ENCODE assay signal across 8 cellular contexts in the genomic region with DNA sequence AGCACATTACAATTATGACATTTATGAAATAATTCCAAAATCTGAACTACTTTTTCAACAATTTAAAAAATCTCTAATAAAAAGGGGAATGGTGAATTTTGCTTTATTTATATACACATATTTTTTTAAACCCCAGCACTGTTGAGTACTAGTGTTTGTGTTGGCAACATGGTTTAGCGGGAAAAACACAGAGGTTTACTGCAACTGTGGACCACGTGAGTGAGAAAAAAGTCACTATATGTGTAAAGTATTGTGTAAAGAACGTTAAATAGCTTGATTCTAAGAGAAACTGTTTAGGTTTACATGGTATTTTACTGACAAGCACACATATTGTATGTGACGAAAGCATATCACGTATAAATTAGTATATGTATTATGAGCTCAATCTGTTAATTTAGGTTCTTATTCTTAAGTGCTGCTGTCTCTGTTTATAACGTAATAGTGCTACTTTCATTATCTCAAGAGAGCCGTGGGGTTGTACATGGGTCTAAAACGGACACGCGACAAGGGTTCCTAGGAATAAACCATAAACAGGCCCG. TPM values are rescaled to one million over a fixed set of nuclear protein-coding genes. Genes with fewer than 3 reads are reported as not detected.
A peak's percentile ranks its signal among the peaks of the same experiment; 100 is the strongest.
DNase-seq lines count a peak whose midpoint lies in the region; ATAC-seq and TF ChIP-seq lines count a peak whose summit lies in the region.

No MANE protein-coding gene starts in this region.

- intact Hi-C loops in Panc1 (cut with micrococcal nuclease; ENCODE audit: unreplicated experiment) = no loop called here
- intact Hi-C loops in esophagus squamous epithelium (cut with DNase I) = loop anchor here (10.0 kb wide), 1 partner anchor 231 kb away; no protein-coding TSS in a partner anchor
- intact Hi-C loops in psoas muscle (cut with DNase I) = loop anchor here in 1 of 2 donors (2.0 to 5.0 kb wide), 2 partner anchors 233 to 302 kb away; no protein-coding TSS in a partner anchor

- CTCF ChIA-PET in Panc1 (lab: Charles Lee) = no interaction called here

- H3K4me1 ChIP-seq in Panc1 (ENCODE audit: control insufficient read depth, insufficient read depth, low read length) (peaks cover 6% of the 10 kb centered on the region; the same call in 1 of the 2 replicates), esophagus squamous epithelium (peaks cover 12 to 29% (median 14%) of the 10 kb centered on the region in 3 donors), psoas muscle (peaks cover 17% of the 10 kb centered on the region)

- peak overlapping the region; percentile 92 for H3K27ac ChIP-seq in Panc1 (ENCODE audit: low read length)
- H3K27ac ChIP-seq in esophagus squamous epithelium = peak overlapping the region; percentile 94 to 99 (median 98)
- peak overlapping the region; percentile 98 for H3K27ac ChIP-seq in psoas muscle

- POLR2A ChIA-PET in Panc1 (lab: Charles Lee) = no interaction called here

- 1 to 3% methylated on average over 10 to 11 of the region's 11 CpGs for WGBS in esophagus squamous epithelium, 2 donors
- 1 to 3% (median 2%) methylated on average over 11 of the region's 11 CpGs for WGBS in psoas muscle, 3 donors

- no peak for TF ChIP-seq POLR2A in esophagus squamous epithelium (IDR thresholded peaks at IDR 0.05)

- no peak for ATAC-seq in Panc1
- no peak for ATAC-seq in psoas muscle
- ATAC-seq in GM18861 (IDR thresholded peaks at IDR 0.05; ENCODE audit: unreplicated experiment) = no peak

- H3K27me3 ChIP-seq in Panc1 (ENCODE audit: control insufficient read depth, insufficient read depth, low read length) = no peaks in the 10 kb centered on the region
- no peaks in the 10 kb centered on the region for H3K27me3 ChIP-seq in esophagus squamous epithelium
- no peaks in the 10 kb centered on the region for H3K27me3 ChIP-seq in psoas muscle (ENCODE audit: insufficient read depth in 3 of 3, low read length in 2 of 3)

- peaks cover 7% of the 10 kb centered on the region for H3K36me3 ChIP-seq in Panc1 (ENCODE audit: control insufficient read depth, insufficient read depth, low read length)
- no peaks in the 10 kb centered on the region for H3K36me3 ChIP-seq in esophagus squamous epithelium
- H3K36me3 ChIP-seq in psoas muscle (ENCODE audit: insufficient read depth in 1 of 2, low read depth in 1 of 2) = no peaks in the 10 kb centered on the region

- DNase-seq in NCI-H748 (lab: John Stamatoyannopoulos, UW; ENCODE audit: unreplicated experiment) = peak; percentile 45
- no peak for DNase-seq in NCI-H748 treated with DMSO at 0.1 percent for 48 hours (lab: John Stamatoyannopoulos, UW)
- DNase-seq in Panc1 (ENCODE audit: low read depth, low spot score) = no peak
- no peak for DNase-seq in esophagus squamous epithelium (lab: John Stamatoyannopoulos, UW)
- DNase-seq in psoas muscle = no peak
- DNase-seq in iPS-NIHi7 (ENCODE audit: extremely low spot score) = no peak
- no peak for DNase-seq in ecto neural progenitor cell (ENCODE audit: low spot score)

- peak overlapping the region; percentile 68 to 80 for H3K4me3 ChIP-seq in Panc1 (ENCODE audit: low read depth in 2 of 2, low read length in 2 of 2)
- H3K4me3 ChIP-seq in esophagus squamous epithelium = peak overlapping the region; percentile 56 to 99 (median 84)
- peak overlapping the region; percentile 100 for H3K4me3 ChIP-seq in psoas muscle

- H3K9me3 ChIP-seq in Panc1 (ENCODE audit: control insufficient read depth, insufficient read depth, low read depth, low read length) (no peaks in the 10 kb centered on the region), esophagus squamous epithelium (no peaks in the 10 kb centered on the region), psoas muscle (no peaks in the 10 kb centered on the region)

- in situ Hi-C loops in Panc1 (cut with HindIII; ENCODE audit: low pct_unique_long_range_greater_than_20kb, low sequenced_read_pairs) = no loop called here

- TF ChIP-seq CTCF in Panc1 (IDR thresholded peaks at IDR 0.05) (no peak), esophagus squamous epithelium (IDR thresholded peaks at IDR 0.05) (no peak), psoas muscle (IDR thresholded peaks at IDR 0.05) (no peak)

- BruUV-seq in Panc1 (replicated peaks; lab: Mats Ljungman, UMichigan) = TSS peak; percentile 88

RNA-seq across cellular contexts. Expression of gene SKA3, which starts 0.6 kb away (rescaled TPM):
- total RNA-seq in Panc1 (2021; ENCODE audit: unreplicated experiment) (15.1 TPM), esophagus squamous epithelium (10 to 100 TPM in 2 of 4 donors, 1 to 10 TPM in 2; 3.4 to 20.8 (median 7.9) TPM), psoas muscle (1 to 10 TPM in 1 of 4 donors, under 1 TPM in 3; 0.14 to 1.5 (median 0.32) TPM)
- 5.0 TPM for polyA plus RNA-seq in Panc1 (2012; ENCODE audit: insufficient read length)
- polyA plus RNA-seq in psoas muscle = under 1 TPM; 0.11 to 0.25 (median 0.21) TPM

RNA-seq across cellular contexts. Expression of gene MRPL57, which starts 0.7 kb away (rescaled TPM):
- total RNA-seq in Panc1 (2021; ENCODE audit: unreplicated experiment) = 14.0 TPM
- 15.5 TPM for polyA plus RNA-seq in Panc1 (2012; ENCODE audit: insufficient read length)
- total RNA-seq in esophagus squamous epithelium = 10 to 100 TPM; 26.2 to 38.6 (median 30.8) TPM
- total RNA-seq in psoas muscle = 10 to 100 TPM; 17.6 to 30.7 (median 23.8) TPM
- polyA plus RNA-seq in psoas muscle = 10 to 100 TPM; 20.7 to 29.0 (median 23.2) TPM

RNA-seq across cellular contexts. Expression of gene SAP18, which starts 35.8 kb away (rescaled TPM):
- total RNA-seq in Panc1 (2021; ENCODE audit: unreplicated experiment) (186 TPM), esophagus squamous epithelium (10 to 100 TPM; 53.5 to 67.3 (median 59.4) TPM), psoas muscle (100 to 1,000 TPM; 232 to 297 (median 287) TPM)
- 233 TPM for polyA plus RNA-seq in Panc1 (2012; ENCODE audit: insufficient read length)
- polyA plus RNA-seq in psoas muscle = 10 to 100 TPM; 80.5 to 92.5 (median 90.5) TPM
